Comparison of ENCODE assay signal across 1 cellular context in the genomic region with DNA sequence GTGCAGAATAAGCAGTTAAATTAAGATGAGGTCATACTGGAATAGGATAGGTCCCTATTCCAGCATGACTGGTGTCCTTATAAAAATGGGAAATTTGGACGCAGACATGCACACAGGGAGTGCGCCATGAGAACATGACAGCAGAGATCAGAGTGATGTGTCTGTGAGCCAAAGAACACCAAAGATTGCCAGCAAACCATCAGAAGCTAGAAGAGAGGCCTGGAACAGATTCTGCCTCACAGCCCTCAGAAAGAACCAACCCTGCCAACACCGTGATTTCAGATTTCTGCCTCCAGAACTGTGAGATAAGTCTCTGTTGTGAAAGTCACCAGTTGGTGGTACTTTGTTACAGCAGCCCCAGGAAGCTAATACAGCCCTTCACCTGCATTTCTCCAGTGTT.
TF ChIP-seq lines count a peak whose summit lies in the region.

No MANE protein-coding gene starts in this region.

TF ChIP-seq in WTC11, 78 proteins besides CTCF, POLR2A, EP300 and RAD21 (continued from another document):
- TF ChIP-seq, protein P1, sequence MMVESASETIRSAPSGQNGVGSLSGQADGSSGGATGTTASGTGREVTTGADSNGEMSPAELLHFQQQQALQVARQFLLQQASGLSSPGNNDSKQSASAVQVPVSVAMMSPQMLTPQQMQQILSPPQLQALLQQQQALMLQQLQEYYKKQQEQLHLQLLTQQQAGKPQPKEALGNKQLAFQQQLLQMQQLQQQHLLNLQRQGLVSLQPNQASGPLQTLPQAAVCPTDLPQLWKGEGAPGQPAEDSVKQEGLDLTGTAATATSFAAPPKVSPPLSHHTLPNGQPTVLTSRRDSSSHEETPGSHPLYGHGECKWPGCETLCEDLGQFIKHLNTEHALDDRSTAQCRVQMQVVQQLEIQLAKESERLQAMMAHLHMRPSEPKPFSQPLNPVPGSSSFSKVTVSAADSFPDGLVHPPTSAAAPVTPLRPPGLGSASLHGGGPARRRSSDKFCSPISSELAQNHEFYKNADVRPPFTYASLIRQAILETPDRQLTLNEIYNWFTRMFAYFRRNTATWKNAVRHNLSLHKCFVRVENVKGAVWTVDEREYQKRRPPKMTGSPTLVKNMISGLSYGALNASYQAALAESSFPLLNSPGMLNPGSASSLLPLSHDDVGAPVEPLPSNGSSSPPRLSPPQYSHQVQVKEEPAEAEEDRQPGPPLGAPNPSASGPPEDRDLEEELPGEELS (CRISPR knock-in tag; IDR thresholded peaks at IDR 0.05): no peak
- TF ChIP-seq TCF7 (CRISPR knock-in tag; IDR thresholded peaks at IDR 0.05; ENCODE audit: low read depth) (no peak), MYBL2 (CRISPR knock-in tag; IDR thresholded peaks at IDR 0.05) (no peak), PREB (CRISPR knock-in tag; IDR thresholded peaks at IDR 0.05; ENCODE audit: borderline replicate concordance) (no peak), E2F1 (CRISPR knock-in tag; IDR thresholded peaks at IDR 0.05) (no peak), FOXJ3 (CRISPR knock-in tag; IDR thresholded peaks at IDR 0.05; ENCODE audit: borderline replicate concordance) (no peak), TP53 (CRISPR knock-in tag; IDR thresholded peaks at IDR 0.05) (no peak)
- TF ChIP-seq, protein P2, sequence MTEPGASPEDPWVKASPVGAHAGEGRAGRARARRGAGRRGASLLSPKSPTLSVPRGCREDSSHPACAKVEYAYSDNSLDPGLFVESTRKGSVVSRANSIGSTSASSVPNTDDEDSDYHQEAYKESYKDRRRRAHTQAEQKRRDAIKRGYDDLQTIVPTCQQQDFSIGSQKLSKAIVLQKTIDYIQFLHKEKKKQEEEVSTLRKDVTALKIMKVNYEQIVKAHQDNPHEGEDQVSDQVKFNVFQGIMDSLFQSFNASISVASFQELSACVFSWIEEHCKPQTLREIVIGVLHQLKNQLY (CRISPR knock-in tag; IDR thresholded peaks at IDR 0.05): no peak
